ENCODE assay signal across 13 cellular contexts in the genomic region with DNA sequence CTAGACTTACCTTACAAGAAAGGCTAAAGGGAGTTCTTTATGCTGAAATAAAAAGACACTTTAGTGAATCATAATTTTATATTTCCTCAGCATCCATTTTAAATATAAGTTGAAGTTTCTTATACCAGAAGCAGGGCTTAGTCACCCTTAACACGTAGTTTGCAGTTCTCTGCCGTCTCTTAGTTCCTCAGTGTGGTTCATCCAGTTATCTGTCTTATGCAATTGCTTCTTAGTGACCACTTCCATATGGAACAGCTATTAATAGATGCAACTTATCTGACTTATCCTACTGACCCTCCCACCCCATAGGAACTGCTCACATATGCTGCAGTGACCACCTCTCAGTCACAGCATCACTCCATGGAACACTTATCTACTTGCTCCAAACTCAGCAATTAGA.
"Had no signal": no experiment of that assay in that cellular context is flagged by ENCODE, and none has a peak within 500 bp of the region (broad histone marks: within the 10 kb centered on the region; RNA-seq: fewer than 3 reads in every experiment).

No MANE protein-coding gene starts in this region.

- H3K4me3 Mint-ChIP-seq: naive thymus-derived CD8-positive, alpha-beta T cell had no signal

- H3K4me1 ChIP-seq: colonic mucosa, esophagus squamous epithelium, foreskin keratinocyte, right atrium auricular region had no signal

- H3K27ac Mint-ChIP-seq: naive thymus-derived CD8-positive, alpha-beta T cell had no signal

- H3K4me3 ChIP-seq: colonic mucosa, esophagus squamous epithelium, right atrium auricular region had no signal

- DNase-seq: colonic mucosa; dermis blood vessel endothelial cell; esophagus squamous epithelium; foreskin keratinocyte; hippocampal formation; kidney glomerular epithelial cell; mammary epithelial cell; naive thymus-derived CD8-positive, alpha-beta T cell; posterior cingulate gyrus; small intestine; stimulated activated CD4-positive, alpha-beta T cell treated with anti-CD3 and anti-CD28 coated beads, Interleukin-2, amount 100 ng/mL, for 48 hours; stimulated activated naive CD4-positive, alpha-beta T cell treated with Interleukin-2 at 50 U/mL for 16 hours had no signal

- H3K9me3 ChIP-seq: colonic mucosa had no signal

- H3K27me3 ChIP-seq: colonic mucosa, right atrium auricular region had no signal

- ATAC-seq: foreskin keratinocyte; naive thymus-derived CD8-positive, alpha-beta T cell had no signal

- H3K4me1 Mint-ChIP-seq: naive thymus-derived CD8-positive, alpha-beta T cell had no signal

- H3K36me3 ChIP-seq: colonic mucosa, esophagus squamous epithelium, right atrium auricular region had no signal
